ENCODE assay signal across 8 cellular contexts in the genomic region with DNA sequence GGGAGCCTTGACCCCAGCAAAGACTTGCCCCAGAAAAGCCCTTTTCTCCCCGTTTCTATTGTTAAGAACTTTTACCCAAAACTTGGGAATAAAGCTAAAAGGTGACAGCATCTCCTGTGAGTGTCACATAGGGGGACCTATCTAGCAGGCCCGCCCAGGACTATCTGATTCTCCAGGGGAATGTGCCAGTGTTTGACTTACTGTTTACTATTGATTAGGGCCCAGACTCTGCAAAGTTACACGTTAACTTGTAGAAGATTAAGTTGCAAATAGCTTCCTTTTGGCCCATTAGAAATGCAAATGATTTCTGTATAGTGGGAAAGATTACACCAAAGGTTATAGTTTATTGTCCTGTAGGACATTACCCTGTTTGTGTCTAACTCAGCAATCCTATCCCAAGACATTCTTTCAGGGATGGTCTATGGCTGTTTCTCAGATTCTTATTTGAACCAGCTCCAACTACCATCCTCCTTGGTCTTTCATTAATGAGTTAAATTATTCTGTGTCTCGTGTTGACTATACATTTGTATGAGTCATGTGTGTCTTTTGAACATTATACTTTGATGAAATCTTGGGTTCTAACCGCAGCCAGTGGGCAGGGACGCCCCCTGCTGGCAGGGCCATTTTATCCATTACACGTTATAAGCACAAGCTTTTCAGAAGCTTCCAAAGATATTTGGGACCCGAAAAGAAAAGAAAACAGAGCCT.
A peak's percentile ranks its signal among the peaks of the same experiment; 100 is the strongest.
DNase-seq lines count a peak whose midpoint lies in the region; ATAC-seq and TF ChIP-seq lines count a peak whose summit lies in the region.

No MANE protein-coding gene starts in this region.

- CTCF ChIA-PET in activated CD8-positive, alpha-beta memory T cell treated with anti-CD3 and anti-CD28 coated beads, Interleukin-2, amount 10 ng/mL, durations not matched to agents 7 days and 5 days (lab: Charles Lee), result interaction anchor here (0.6 to 3.0 kb wide), 21 partner anchors 8 to 254 kb away, joined by 3 to 49 read pairs (median 5); no protein-coding TSS in a partner anchor

- ATAC-seq in activated CD8-positive, alpha-beta memory T cell treated with anti-CD3 and anti-CD28 coated beads, Interleukin-2, amount 10 ng/mL, durations not matched to agents 7 days and 5 days, result peak; percentile 20
- no peak for ATAC-seq in GM19324 (IDR thresholded peaks at IDR 0.05; ENCODE audit: low FRiP score, unreplicated experiment)
- no peak for ATAC-seq in HG02884 (IDR thresholded peaks at IDR 0.05; ENCODE audit: unreplicated experiment)

- peaks cover 1% of the 10 kb centered on the region for H3K4me1 Mint-ChIP-seq in activated CD8-positive, alpha-beta memory T cell treated with anti-CD3 and anti-CD28 coated beads, Interleukin-2, amount 10 ng/mL, durations not matched to agents 7 days and 5 days

- TF ChIP-seq CTCF in GM12865 (IDR thresholded peaks at IDR 0.05; ENCODE audit: insufficient read depth, low read depth, low read length, missing control alignments), result peak; percentile 30
- peak; percentile 19 for TF ChIP-seq CTCF in fibroblast of mammary gland (conservative IDR thresholded peaks at IDR 0.05; ENCODE audit: control insufficient read depth, insufficient read depth, low read depth, low read length)
- TF ChIP-seq CTCF in sigmoid colon (IDR thresholded peaks at IDR 0.05), result peak in 3 of 4 experiments; percentile 28 to 42 (median 39)

- H3K36me3 ChIP-seq in sigmoid colon, result no peaks in the 10 kb centered on the region

- H3K4me3 ChIP-seq in GM12865 (ENCODE audit: low read depth, low read length) (no peak overlapping the region), fibroblast of mammary gland (ENCODE audit: control insufficient read depth, low read depth, low read length) (no peak overlapping the region), sigmoid colon (no peak overlapping the region)

- intact Hi-C loops in sigmoid colon (cut with DNase I), result no loop called here

- TF ChIP-seq POLR2A in sigmoid colon (IDR thresholded peaks at IDR 0.05), result no peak

- TF ChIP-seq EP300 in sigmoid colon (IDR thresholded peaks at IDR 0.05), result no peak

- H3K27ac Mint-ChIP-seq in activated CD8-positive, alpha-beta memory T cell treated with anti-CD3 and anti-CD28 coated beads, Interleukin-2, amount 10 ng/mL, durations not matched to agents 7 days and 5 days, result no peak overlapping the region

- no peak overlapping the region for H3K4me3 Mint-ChIP-seq in activated CD8-positive, alpha-beta memory T cell treated with anti-CD3 and anti-CD28 coated beads, Interleukin-2, amount 10 ng/mL, durations not matched to agents 7 days and 5 days

- H3K4me1 ChIP-seq in sigmoid colon, result no peaks in the 10 kb centered on the region

- peaks cover 2% of the 10 kb centered on the region for H3K27me3 Mint-ChIP-seq in activated CD8-positive, alpha-beta memory T cell treated with anti-CD3 and anti-CD28 coated beads, Interleukin-2, amount 10 ng/mL, durations not matched to agents 7 days and 5 days

- H3K9me3 Mint-ChIP-seq in activated CD8-positive, alpha-beta memory T cell treated with anti-CD3 and anti-CD28 coated beads, Interleukin-2, amount 10 ng/mL, durations not matched to agents 7 days and 5 days (ENCODE audit: low read depth), result peaks cover 14% of the 10 kb centered on the region

- DNase-seq in GM12865 (ENCODE audit: low read depth) (peak; percentile 15), NCI-H460 (ENCODE audit: extremely low read depth, low read depth) (peak; percentile 14), fibroblast of mammary gland (ENCODE audit: low read depth) (no peak), sigmoid colon (peak; percentile 51), NCI-H2171 treated with DMSO at 0.1 percent for 48 hours (lab: John Stamatoyannopoulos, UW) (no peak)
- DNase-seq in activated CD8-positive, alpha-beta memory T cell treated with anti-CD3 and anti-CD28 coated beads, Interleukin-2, amount 10 ng/mL, durations not matched to agents 7 days and 5 days, result peak; percentile 67

- no peak overlapping the region for H3K27ac ChIP-seq in sigmoid colon

- H3K27me3 ChIP-seq in sigmoid colon, result peaks cover 0 to 8% (median 0%) of the 10 kb centered on the region in 3 donors

- H3K36me3 Mint-ChIP-seq in activated CD8-positive, alpha-beta memory T cell treated with anti-CD3 and anti-CD28 coated beads, Interleukin-2, amount 10 ng/mL, durations not matched to agents 7 days and 5 days, result peaks cover 5% of the 10 kb centered on the region

- 12 to 35% methylated on average over 8 of the region's 8 CpGs for WGBS in sigmoid colon, 2 donors

- H3K9me3 ChIP-seq in sigmoid colon, result peaks cover 0 to 7% (median 0%) of the 10 kb centered on the region in 4 donors

Comparison
In these comparisons a context has a peak if more than half of its experiments do, and no peak if none do; other contexts are left out.
1. DNase-seq: peak in GM12865 (single experiment), NCI-H460 (single experiment), activated CD8-positive, alpha-beta memory T cell treated with anti-CD3 and anti-CD28 coated beads, Interleukin-2, amount 10 ng/mL, durations not matched to agents 7 days and 5 days (single experiment) and sigmoid colon (single experiment); none in fibroblast of mammary gland (single experiment) and NCI-H2171 treated with DMSO at 0.1 percent for 48 hours (single experiment).
2. Peak in every context shown above with its lines, with median percentiles within 50 percentile points of each other: CTCF ChIP-seq.